24 cellular contexts compared by ENCODE assay signal in the genomic region with DNA sequence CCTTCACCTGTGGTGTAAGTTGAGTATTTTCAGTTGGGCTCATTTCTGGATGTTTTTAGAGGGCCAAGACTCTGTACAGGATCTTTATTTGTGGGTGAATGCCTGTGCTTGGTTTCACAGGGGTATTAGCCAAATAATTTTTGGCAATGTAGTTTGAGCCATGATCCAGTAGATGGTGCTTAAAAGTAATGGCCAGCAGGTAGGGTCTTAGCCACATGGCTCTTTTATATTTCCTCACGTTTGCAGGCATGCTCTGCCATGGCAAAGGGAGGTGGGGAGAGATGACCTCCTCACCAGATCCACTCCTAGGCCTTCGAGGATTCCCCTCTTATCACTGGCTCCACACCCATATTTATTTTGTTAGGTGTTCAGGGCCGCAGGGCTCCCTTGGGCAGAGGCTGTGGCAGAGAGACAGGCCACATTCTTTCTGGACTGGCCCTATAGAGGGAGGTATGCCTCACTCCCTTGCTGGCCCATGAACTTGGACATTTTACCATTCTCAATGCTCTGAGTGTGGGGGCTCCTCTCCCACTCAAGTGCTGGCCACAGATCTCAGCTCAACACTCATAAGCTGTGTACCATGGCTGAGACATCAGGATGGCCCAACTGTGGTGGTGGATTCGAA.
DNase-seq lines count a peak whose midpoint lies in the region; ATAC-seq and TF ChIP-seq lines count a peak whose summit lies in the region.
"Had no signal": no experiment of that assay in that cellular context is flagged by ENCODE, and none has a peak within 500 bp of the region (broad histone marks: within the 10 kb centered on the region; RNA-seq: fewer than 3 reads in every experiment).

No MANE protein-coding gene starts in this region.

- no peak overlapping the region for H2BK15ac ChIP-seq in mesendoderm (replicated peaks; ENCODE audit: low read depth)

- no peak overlapping the region for H4K8ac ChIP-seq in mesendoderm (ENCODE audit: low read depth, low read length)

- H3K36me3 ChIP-seq in GM23338 (ENCODE audit: insufficient read depth) (no peaks in the 10 kb centered on the region), WERI-Rb-1 (no peaks in the 10 kb centered on the region), mesendoderm (ENCODE audit: control insufficient read depth, insufficient read depth, low read length) (no peaks in the 10 kb centered on the region)
- H3K36me3 ChIP-seq: tibial nerve had no signal

- H3F3A ChIP-seq in GM23338 (replicated peaks; ENCODE audit: low read depth): no peaks in the 10 kb centered on the region

- no peaks in the 10 kb centered on the region; the same call in 2 of the 3 replicates for H3K36me3 Mint-ChIP-seq in GM23338 (ENCODE audit: low read depth)
- peaks cover 5% of the 10 kb centered on the region for H3K36me3 Mint-ChIP-seq in activated naive CD8-positive, alpha-beta T cell treated with anti-CD3 and anti-CD28 coated beads, Interleukin-2, amount 50 U/mL, for 24 hours (ENCODE audit: low read depth)

- no peaks in the 10 kb centered on the region for H3K79me1 ChIP-seq in mesendoderm (ENCODE audit: low read length)

- TF ChIP-seq CTCF in GM23338 (conservative IDR thresholded peaks at IDR 0.05; ENCODE audit: low read depth in 2 of 2) (peak; percentile 51 to 68), WERI-Rb-1 (IDR thresholded peaks at IDR 0.05; ENCODE audit: low read depth, low read length) (peak; percentile 17; the same call in 1 of the 2 replicates)

- H3K9me3 Mint-ChIP-seq in GM23338: peaks cover 12% of the 10 kb centered on the region; the same call in 2 of the 3 replicates
- H3K9me3 Mint-ChIP-seq in activated naive CD8-positive, alpha-beta T cell treated with anti-CD3 and anti-CD28 coated beads, Interleukin-2, amount 50 U/mL, for 24 hours: peaks cover 9% of the 10 kb centered on the region

- no peak overlapping the region for H3K56ac ChIP-seq in mesendoderm (ENCODE audit: low read length)

- no peak overlapping the region for H3K4ac ChIP-seq in mesendoderm (ENCODE audit: low read depth, low read length)

- H4K5ac ChIP-seq in mesendoderm (ENCODE audit: low read length): no peak overlapping the region

- peak overlapping the region; percentile 90 for H2AFZ ChIP-seq in GM23338
- H2AFZ ChIP-seq: parathyroid adenoma had no signal

- no peak overlapping the region for H3K4me3 Mint-ChIP-seq in GM23338
- no peak overlapping the region for H3K4me3 Mint-ChIP-seq in activated naive CD8-positive, alpha-beta T cell treated with anti-CD3 and anti-CD28 coated beads, Interleukin-2, amount 50 U/mL, for 24 hours
- H3K4me3 Mint-ChIP-seq: CD8-positive, alpha-beta memory T cell; naive thymus-derived CD4-positive, alpha-beta T cell; stimulated activated naive CD8-positive, alpha-beta T cell treated with anti-CD3 and anti-CD28 coated beads, Interleukin-15, amount 100 ng/mL, for 72 hours had no signal

- H3K27ac Mint-ChIP-seq in GM23338: no peak overlapping the region
- no peak overlapping the region for H3K27ac Mint-ChIP-seq in activated naive CD8-positive, alpha-beta T cell treated with anti-CD3 and anti-CD28 coated beads, Interleukin-2, amount 50 U/mL, for 24 hours
- H3K27ac Mint-ChIP-seq: CD8-positive, alpha-beta memory T cell; naive thymus-derived CD4-positive, alpha-beta T cell; stimulated activated naive CD8-positive, alpha-beta T cell treated with anti-CD3 and anti-CD28 coated beads, Interleukin-15, amount 100 ng/mL, for 72 hours had no signal

- H2BK120ac ChIP-seq in mesendoderm (ENCODE audit: low read depth, low read length): no peak overlapping the region

- H3K27me3 ChIP-seq in GM23338 (ENCODE audit: insufficient read depth): no peaks in the 10 kb centered on the region
- H3K27me3 ChIP-seq in WERI-Rb-1 (ENCODE audit: insufficient read depth, low read depth, severe bottlenecking): no peaks in the 10 kb centered on the region
- H3K27me3 ChIP-seq in mesendoderm (ENCODE audit: insufficient read depth, low read length, poor library complexity): no peaks in the 10 kb centered on the region
- H3K27me3 ChIP-seq: tibial nerve had no signal

- no CpG with 5 or more reads among the region's 4 CpGs for WGBS in mesendoderm (ENCODE audit: extremely low coverage, insufficient coverage, low lambda C conversion rate)

- no peak overlapping the region for H3K23ac ChIP-seq in mesendoderm (ENCODE audit: low read length)

- no peak overlapping the region for H3K18ac ChIP-seq in mesendoderm (ENCODE audit: low read length)

- no peak overlapping the region for H3K9ac ChIP-seq in mesendoderm (ENCODE audit: low read length)
- H3K9ac ChIP-seq: parathyroid adenoma had no signal

- H3K9me2 ChIP-seq in GM23338 (ENCODE audit: insufficient read depth): no peaks in the 10 kb centered on the region; the same call in 1 of the 2 replicates

- DNase-seq in DMS 273 (lab: John Stamatoyannopoulos, UW; ENCODE audit: unreplicated experiment): peak; percentile 24
- no peak for DNase-seq in DMS 273 treated with DMSO at 0.1 percent for 48 hours (lab: John Stamatoyannopoulos, UW)
- DNase-seq in GM23338 (ENCODE audit: low spot score): peak; percentile 46
- no peak for DNase-seq in WERI-Rb-1
- peak; percentile 23 for DNase-seq in mesendoderm
- no peak for DNase-seq in activated naive CD8-positive, alpha-beta T cell treated with anti-CD3 and anti-CD28 coated beads, Interleukin-2, amount 50 U/mL, for 24 hours
- no peak for DNase-seq in occipital lobe (lab: John Stamatoyannopoulos, UW)
- DNase-seq: activated CD8-positive, alpha-beta memory T cell treated with anti-CD3 and anti-CD28 coated beads for 24 hours; activated naive CD4-positive, alpha-beta T cell treated with Interleukin-2 at 50 U/mL for 16 hours; activated T-cell treated with anti-CD3 and anti-CD28 coated beads, Interleukin-2, amount 50 U/mL, for 48 hours; AML-193; CD8-positive, alpha-beta memory T cell; cortex of kidney; DMS79; naive thymus-derived CD4-positive, alpha-beta T cell; NCI-H1417 treated with DMSO at 0.1 percent for 48 hours; NCI-H524 treated with DMSO at 0.1 percent for 48 hours; right cardiac atrium; Right ventricle myocardium superior; stimulated activated naive CD8-positive, alpha-beta T cell treated with anti-CD3 and anti-CD28 coated beads, Interleukin-15, amount 100 ng/mL, for 72 hours had no signal

- peaks cover 3% of the 10 kb centered on the region; the same call in 1 of the 3 replicates for H3K4me1 Mint-ChIP-seq in GM23338
- no peaks in the 10 kb centered on the region for H3K4me1 Mint-ChIP-seq in activated naive CD8-positive, alpha-beta T cell treated with anti-CD3 and anti-CD28 coated beads, Interleukin-2, amount 50 U/mL, for 24 hours
- H3K4me1 Mint-ChIP-seq: stimulated activated naive CD8-positive, alpha-beta T cell treated with anti-CD3 and anti-CD28 coated beads, Interleukin-15, amount 100 ng/mL, for 72 hours had no signal

- H3K79me2 ChIP-seq in GM23338 (replicated peaks; ENCODE audit: insufficient read depth) (no peaks in the 10 kb centered on the region), mesendoderm (ENCODE audit: control insufficient read depth, insufficient read depth, low read length) (no peaks in the 10 kb centered on the region)
- H3K79me2 ChIP-seq: parathyroid adenoma had no signal

- H2BK5ac ChIP-seq in mesendoderm (ENCODE audit: low read length): no peak overlapping the region

- H3K27ac ChIP-seq in GM23338 (ENCODE audit: low read depth) (no peak overlapping the region), WERI-Rb-1 (no peak overlapping the region), mesendoderm (ENCODE audit: low read depth, low read length) (no peak overlapping the region)
- H3K27ac ChIP-seq: 22Rv1, parathyroid adenoma, tibial nerve had no signal

- H4K20me1 ChIP-seq in GM23338 (replicated peaks; ENCODE audit: insufficient read depth): no peaks in the 10 kb centered on the region

- no peak overlapping the region for H2AK5ac ChIP-seq in mesendoderm (ENCODE audit: low read length)

- H3K27me3 Mint-ChIP-seq in GM23338 (ENCODE audit: insufficient read depth, low read depth, poor library complexity): peaks cover 1% of the 10 kb centered on the region
- no peaks in the 10 kb centered on the region for H3K27me3 Mint-ChIP-seq in activated naive CD8-positive, alpha-beta T cell treated with anti-CD3 and anti-CD28 coated beads, Interleukin-2, amount 50 U/mL, for 24 hours
- H3K27me3 Mint-ChIP-seq: stimulated activated naive CD8-positive, alpha-beta T cell treated with anti-CD3 and anti-CD28 coated beads, Interleukin-15, amount 100 ng/mL, for 72 hours had no signal

- no peak overlapping the region for H3K4me2 ChIP-seq in GM23338
- no peak overlapping the region for H3K4me2 ChIP-seq in mesendoderm (ENCODE audit: low read length)

- H3K4me3 ChIP-seq in GM23338: no peak overlapping the region
- no peak overlapping the region for H3K4me3 ChIP-seq in WERI-Rb-1 (ENCODE audit: low read depth, low read length)
- no peak overlapping the region for H3K4me3 ChIP-seq in mesendoderm (ENCODE audit: low read length)
- H3K4me3 ChIP-seq: tibial nerve had no signal

- peaks cover 5% of the 10 kb centered on the region for H3K9me3 ChIP-seq in WERI-Rb-1 (ENCODE audit: severe bottlenecking)

- ATAC-seq in GM23338 (peak; percentile 78), HG03097 (IDR thresholded peaks at IDR 0.05; ENCODE audit: low FRiP score, unreplicated experiment) (no peak)
- no peak for ATAC-seq in activated naive CD8-positive, alpha-beta T cell treated with anti-CD3 and anti-CD28 coated beads, Interleukin-2, amount 50 U/mL, for 24 hours
- ATAC-seq: naive thymus-derived CD4-positive, alpha-beta T cell; right cardiac atrium; stimulated activated naive CD8-positive, alpha-beta T cell treated with anti-CD3 and anti-CD28 coated beads, Interleukin-15, amount 100 ng/mL, for 72 hours had no signal

- H3K4me1 ChIP-seq in GM23338 (ENCODE audit: insufficient read depth) (peaks cover 11% of the 10 kb centered on the region), mesendoderm (ENCODE audit: control insufficient read depth, low read depth, low read length) (no peaks in the 10 kb centered on the region)
- H3K4me1 ChIP-seq: parathyroid adenoma, tibial nerve had no signal

Comparison
In these comparisons a context has a peak if more than half of its experiments do, and no peak if none do; other contexts are left out.
1. DNase-seq: peak in DMS 273 (single experiment), GM23338 (single experiment) and mesendoderm (single experiment); none in DMS 273 treated with DMSO at 0.1 percent for 48 hours (single experiment), WERI-Rb-1 (single experiment), activated naive CD8-positive, alpha-beta T cell treated with anti-CD3 and anti-CD28 coated beads, Interleukin-2, amount 50 U/mL, for 24 hours (single experiment) and occipital lobe (single experiment).